In genomic region chr11:57513911-57514537, GRCh38 we compare ENCODE assay signal across 8 cellular contexts. TPM values are rescaled to one million over a fixed set of nuclear protein-coding genes. Genes with fewer than 3 reads are reported as not detected.
DNase-seq lines count a peak whose midpoint lies in the region; ATAC-seq and TF ChIP-seq lines count a peak whose summit lies in the region.

No MANE protein-coding gene starts in this region.

- H3K4me1 Mint-ChIP-seq in activated T-helper 1 cell treated with anti-CD3 and anti-CD28 coated beads, Interleukin-12 subunit alpha, Interleukin-12 subunit beta, Interleukin-2, Interleukin-4 antibody, amounts not matched to agents 30 ng/mL and 10 ng/mL and 1 ng/mL, durations not matched to agents 14 hours and 24 hours and 36 hours (ENCODE audit: low read depth), result peaks cover 17% of the 10 kb centered on the region

- no peak overlapping the region for H3K27ac ChIP-seq in trophoblast cell (ENCODE audit: low read depth, low read length)

- no peaks in the 10 kb centered on the region for H3K79me2 ChIP-seq in trophoblast cell (ENCODE audit: control insufficient read depth, insufficient read depth, low read length, poor library complexity)

- H2AK5ac ChIP-seq in trophoblast cell (ENCODE audit: low read length), result no peak overlapping the region

- peak overlapping the region; percentile 69 for H3K4me3 ChIP-seq in GM12865 (ENCODE audit: low read depth, low read length)
- H3K4me3 ChIP-seq in trophoblast cell (ENCODE audit: low read depth, low read length), result no peak overlapping the region

- DNase-seq in GM12865 (ENCODE audit: low read depth) (peak; percentile 53), HCEC 1CT (peak; percentile 13), NCI-H1105 (lab: John Stamatoyannopoulos, UW) (peak; percentile 9), head of caudate nucleus (peak in 32 of 42 donors; percentile 12 to 65 (median 39)), trophoblast cell (peak in 1 of 2 donors; percentile 21), HEK293T (ENCODE audit: extremely low spot score) (no peak)
- DNase-seq in activated T-helper 1 cell treated with anti-CD3 and anti-CD28 coated beads, Interleukin-12 subunit alpha, Interleukin-12 subunit beta, Interleukin-2, Interleukin-4 antibody, amounts not matched to agents 30 ng/mL and 10 ng/mL and 1 ng/mL, durations not matched to agents 14 hours and 24 hours and 36 hours (ENCODE audit: low spot score), result no peak

- no peak overlapping the region for H3K14ac ChIP-seq in trophoblast cell (ENCODE audit: low read length)

- H3K27ac Mint-ChIP-seq in activated T-helper 1 cell treated with anti-CD3 and anti-CD28 coated beads, Interleukin-12 subunit alpha, Interleukin-12 subunit beta, Interleukin-2, Interleukin-4 antibody, amounts not matched to agents 30 ng/mL and 10 ng/mL and 1 ng/mL, durations not matched to agents 14 hours and 24 hours and 36 hours, result peak overlapping the region; percentile 29

- H4K91ac ChIP-seq in trophoblast cell (ENCODE audit: low read depth, low read length), result no peak overlapping the region

- H3K9me3 Mint-ChIP-seq in activated T-helper 1 cell treated with anti-CD3 and anti-CD28 coated beads, Interleukin-12 subunit alpha, Interleukin-12 subunit beta, Interleukin-2, Interleukin-4 antibody, amounts not matched to agents 30 ng/mL and 10 ng/mL and 1 ng/mL, durations not matched to agents 14 hours and 24 hours and 36 hours, result no peaks in the 10 kb centered on the region

- TF ChIP-seq CTCF in GM12865 (IDR thresholded peaks at IDR 0.05; ENCODE audit: insufficient read depth, low read depth, low read length, missing control alignments), result no peak

- H2BK12ac ChIP-seq in trophoblast cell (ENCODE audit: low read length), result no peak overlapping the region

- H3K4me3 Mint-ChIP-seq in activated T-helper 1 cell treated with anti-CD3 and anti-CD28 coated beads, Interleukin-12 subunit alpha, Interleukin-12 subunit beta, Interleukin-2, Interleukin-4 antibody, amounts not matched to agents 30 ng/mL and 10 ng/mL and 1 ng/mL, durations not matched to agents 14 hours and 24 hours and 36 hours, result peak overlapping the region; percentile 99

- H3K9ac ChIP-seq in trophoblast cell (ENCODE audit: low read length), result no peak overlapping the region

- H3K4me1 ChIP-seq in trophoblast cell (ENCODE audit: control insufficient read depth in 1 of 2, insufficient read depth in 2 of 2, low read length in 2 of 2), result peaks cover 8% of the 10 kb centered on the region in 2 experiments

- peak overlapping the region; percentile 98 for H3K4me2 ChIP-seq in trophoblast cell (ENCODE audit: low read length)

- no peak overlapping the region for H4K8ac ChIP-seq in trophoblast cell (ENCODE audit: low read depth, low read length)

- intact Hi-C loops in activated T-helper 1 cell treated with anti-CD3 and anti-CD28 coated beads, Interleukin-12 subunit alpha, Interleukin-12 subunit beta, Interleukin-2, Interleukin-4 antibody, amounts not matched to agents 30 ng/mL and 10 ng/mL and 1 ng/mL, durations not matched to agents 14 hours and 24 hours and 36 hours (cut with micrococcal nuclease), result loop anchor here (1.0 to 5.0 kb wide), 3 partner anchors 15 to 52 kb away; partner anchors contain the start of gene RTN4RL2
- intact Hi-C loops in head of caudate nucleus (cut with DNase I), result no loop called here

- no peaks in the 10 kb centered on the region for H3K79me1 ChIP-seq in trophoblast cell (ENCODE audit: low read length)

- peaks cover 4% of the 10 kb centered on the region for H3K27me3 Mint-ChIP-seq in activated T-helper 1 cell treated with anti-CD3 and anti-CD28 coated beads, Interleukin-12 subunit alpha, Interleukin-12 subunit beta, Interleukin-2, Interleukin-4 antibody, amounts not matched to agents 30 ng/mL and 10 ng/mL and 1 ng/mL, durations not matched to agents 14 hours and 24 hours and 36 hours (ENCODE audit: insufficient read depth)

- no peak overlapping the region for H2AFZ ChIP-seq in trophoblast cell (ENCODE audit: insufficient read depth, low read length, poor library complexity)

- CTCF ChIA-PET in HEK293T (lab: Yijun Ruan, JAX), result interaction anchor here (0.8 to 2.2 kb wide), 5 partner anchors 8 to 22 kb away, joined by 4 to 10 read pairs (median 5); no protein-coding TSS in a partner anchor

- POLR2A ChIA-PET in HEK293T (lab: Yijun Ruan, JAX), result interaction anchor here (0.9 to 3.4 kb wide), 2 partner anchors 11 to 20 kb away, joined by 3 to 29 read pairs; no protein-coding TSS in a partner anchor

- WGBS in trophoblast cell (ENCODE audit: extremely low coverage, insufficient coverage, insufficient read length), result no CpG with 5 or more reads among the region's 35 CpGs

- H3K18ac ChIP-seq in trophoblast cell (ENCODE audit: low read length), result no peak overlapping the region

- H3K36me3 ChIP-seq in trophoblast cell (ENCODE audit: control insufficient read depth in 1 of 2, insufficient read depth in 2 of 2, low read length in 2 of 2), result no peaks in the 10 kb centered on the region

- H2BK120ac ChIP-seq in trophoblast cell (ENCODE audit: insufficient read depth, low read length, poor library complexity), result no peak overlapping the region

- peaks cover 1% of the 10 kb centered on the region for H3K36me3 Mint-ChIP-seq in activated T-helper 1 cell treated with anti-CD3 and anti-CD28 coated beads, Interleukin-12 subunit alpha, Interleukin-12 subunit beta, Interleukin-2, Interleukin-4 antibody, amounts not matched to agents 30 ng/mL and 10 ng/mL and 1 ng/mL, durations not matched to agents 14 hours and 24 hours and 36 hours (ENCODE audit: low read depth)

- no peaks in the 10 kb centered on the region for H3K9me3 ChIP-seq in trophoblast cell (ENCODE audit: insufficient read depth, low read depth, low read length)

- no peak for ATAC-seq in HG02571 (IDR thresholded peaks at IDR 0.05; ENCODE audit: unreplicated experiment)

- no peak overlapping the region for H3K23ac ChIP-seq in trophoblast cell (ENCODE audit: low read length)

- peaks cover 38% of the 10 kb centered on the region for H3K27me3 ChIP-seq in trophoblast cell (ENCODE audit: insufficient read depth, low read length)

- H3K4ac ChIP-seq in trophoblast cell (ENCODE audit: low read depth, low read length), result no peak overlapping the region

- no peak overlapping the region for H2BK5ac ChIP-seq in trophoblast cell (ENCODE audit: low read depth, low read length, poor library complexity)

- H4K12ac ChIP-seq in trophoblast cell (ENCODE audit: low read depth, low read length), result no peak overlapping the region

TF ChIP-seq in HEK293T, 16 proteins besides CTCF, POLR2A, EP300 and RAD21:
- TF ChIP-seq HDGF (IDR thresholded peaks at IDR 0.05; ENCODE audit: borderline replicate concordance), result no peak
- TF ChIP-seq LEF1 (IDR thresholded peaks at IDR 0.05; ENCODE audit: borderline replicate concordance), result no peak
- no peak for TF ChIP-seq L3MBTL2 (conservative IDR thresholded peaks at IDR 0.05)
- no peak for TF ChIP-seq FOXK2 (IDR thresholded peaks at IDR 0.05)
- TF ChIP-seq FOXA1 (IDR thresholded peaks at IDR 0.05), result no peak
- no peak for TF ChIP-seq ELF4 (IDR thresholded peaks at IDR 0.05)
- no peak for TF ChIP-seq SP1 (IDR thresholded peaks at IDR 0.05)
- TF ChIP-seq, protein P1, sequence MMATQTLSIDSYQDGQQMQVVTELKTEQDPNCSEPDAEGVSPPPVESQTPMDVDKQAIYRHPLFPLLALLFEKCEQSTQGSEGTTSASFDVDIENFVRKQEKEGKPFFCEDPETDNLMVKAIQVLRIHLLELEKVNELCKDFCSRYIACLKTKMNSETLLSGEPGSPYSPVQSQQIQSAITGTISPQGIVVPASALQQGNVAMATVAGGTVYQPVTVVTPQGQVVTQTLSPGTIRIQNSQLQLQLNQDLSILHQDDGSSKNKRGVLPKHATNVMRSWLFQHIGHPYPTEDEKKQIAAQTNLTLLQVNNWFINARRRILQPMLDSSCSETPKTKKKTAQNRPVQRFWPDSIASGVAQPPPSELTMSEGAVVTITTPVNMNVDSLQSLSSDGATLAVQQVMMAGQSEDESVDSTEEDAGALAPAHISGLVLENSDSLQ (IDR thresholded peaks at IDR 0.05), result no peak
- no peak for TF ChIP-seq CTBP1 (IDR thresholded peaks at IDR 0.05; ENCODE audit: borderline replicate concordance)
- no peak for TF ChIP-seq TARDBP (IDR thresholded peaks at IDR 0.05)
- TF ChIP-seq ARNT (IDR thresholded peaks at IDR 0.05), result no peak
- no peak for TF ChIP-seq FOXM1 (IDR thresholded peaks at IDR 0.05; ENCODE audit: borderline replicate concordance)
- no peak for TF ChIP-seq SUZ12 (IDR thresholded peaks at IDR 0.05)
- no peak for TF ChIP-seq BHLHE40 (IDR thresholded peaks at IDR 0.05; ENCODE audit: borderline replicate concordance)
- TF ChIP-seq ZNF384 (IDR thresholded peaks at IDR 0.05), result no peak

RNA-seq across cellular contexts. Expression of gene SLC43A1, which starts 1.5 kb away (rescaled TPM):
- 29.1 and 30.3 TPM in 2 replicates for total RNA-seq in activated T-helper 1 cell treated with anti-CD3 and anti-CD28 coated beads, Interleukin-12 subunit alpha, Interleukin-12 subunit beta, Interleukin-2, Interleukin-4 antibody, amounts not matched to agents 30 ng/mL and 10 ng/mL and 1 ng/mL, durations not matched to agents 14 hours and 24 hours and 36 hours
- 0.29 and 0.37 TPM in 2 replicates for polyA plus RNA-seq in trophoblast cell (2013)

RNA-seq across cellular contexts. Expression of gene TIMM10, which starts 16.5 kb away (rescaled TPM):
- 98.2 and 99.6 TPM in 2 replicates for total RNA-seq in activated T-helper 1 cell treated with anti-CD3 and anti-CD28 coated beads, Interleukin-12 subunit alpha, Interleukin-12 subunit beta, Interleukin-2, Interleukin-4 antibody, amounts not matched to agents 30 ng/mL and 10 ng/mL and 1 ng/mL, durations not matched to agents 14 hours and 24 hours and 36 hours
- polyA plus RNA-seq in trophoblast cell (2013), result 61.0 and 61.7 TPM in 2 replicates

RNA-seq across cellular contexts. Expression of gene SMTNL1, which starts 23.4 kb away (rescaled TPM):
- total RNA-seq in activated T-helper 1 cell treated with anti-CD3 and anti-CD28 coated beads, Interleukin-12 subunit alpha, Interleukin-12 subunit beta, Interleukin-2, Interleukin-4 antibody, amounts not matched to agents 30 ng/mL and 10 ng/mL and 1 ng/mL, durations not matched to agents 14 hours and 24 hours and 36 hours, result not detected in 2 replicates
- 0.04 TPM in 1 of 2 replicates, not detected in the other for polyA plus RNA-seq in trophoblast cell (2013)

RNA-seq across cellular contexts. Expression of gene UBE2L6, which starts 53.4 kb away (rescaled TPM):
- 155 and 163 TPM in 2 replicates for total RNA-seq in activated T-helper 1 cell treated with anti-CD3 and anti-CD28 coated beads, Interleukin-12 subunit alpha, Interleukin-12 subunit beta, Interleukin-2, Interleukin-4 antibody, amounts not matched to agents 30 ng/mL and 10 ng/mL and 1 ng/mL, durations not matched to agents 14 hours and 24 hours and 36 hours
- 2.6 and 2.7 TPM in 2 replicates for polyA plus RNA-seq in trophoblast cell (2013)

RNA-seq across cellular contexts. Expression of gene RTN4RL2, which starts 53.7 kb away (rescaled TPM):
- total RNA-seq in activated T-helper 1 cell treated with anti-CD3 and anti-CD28 coated beads, Interleukin-12 subunit alpha, Interleukin-12 subunit beta, Interleukin-2, Interleukin-4 antibody, amounts not matched to agents 30 ng/mL and 10 ng/mL and 1 ng/mL, durations not matched to agents 14 hours and 24 hours and 36 hours, result 0.54 TPM in 1 of 2 replicates, not detected in the other
- polyA plus RNA-seq in trophoblast cell (2013), result 0.12 and 0.16 TPM in 2 replicates

Comparison
In these comparisons a context has a peak if more than half of its experiments do, and no peak if none do; other contexts are left out.
1. DNase-seq: peak in GM12865 (single experiment), HCEC 1CT (single experiment), NCI-H1105 (single experiment) and head of caudate nucleus (32 of 42); none in activated T-helper 1 cell treated with anti-CD3 and anti-CD28 coated beads, Interleukin-12 subunit alpha, Interleukin-12 subunit beta, Interleukin-2, Interleukin-4 antibody, amounts not matched to agents 30 ng/mL and 10 ng/mL and 1 ng/mL, durations not matched to agents 14 hours and 24 hours and 36 hours (single experiment) and HEK293T (single experiment).